Comparison of ENCODE assay signal across 1 cellular context in genomic region chr9:79572032-79572890, GRCh38.
A peak's percentile ranks its signal among the peaks of the same experiment; 100 is the strongest.
TF ChIP-seq lines count a peak whose summit lies in the region.

No MANE protein-coding gene starts in this region.

TF ChIP-seq in K562, 482 proteins besides CTCF, POLR2A, EP300 and RAD21 (continued from another document):
- TF ChIP-seq UBTF (IDR thresholded peaks at IDR 0.05; ENCODE audit: borderline replicate concordance in 1 of 2, low read depth in 2 of 2, low read length in 2 of 2) = 0 out of 4 replicates have a peak, but pooled peaks of 1 of the 2 experiments have one; percentile 21
- TF ChIP-seq ZNF175 (CRISPR knock-in tag; IDR thresholded peaks at IDR 0.05; ENCODE audit: low read depth) = no peak
- no peak for TF ChIP-seq KLF1 (tag; IDR thresholded peaks at IDR 0.05)
- TF ChIP-seq PTTG1 (tag; IDR thresholded peaks at IDR 0.05; ENCODE audit: low read depth) = no peak
- TF ChIP-seq SNRNP70 (optimal IDR thresholded peaks at IDR 0.05; ENCODE audit: low read depth, low read length) = no peak
- TF ChIP-seq POLR2H (tag; IDR thresholded peaks at IDR 0.05; ENCODE audit: low read depth) = peak; percentile 26
- no peak for TF ChIP-seq PHF20 (IDR thresholded peaks at IDR 0.05; ENCODE audit: partially characterized antibody)
- TF ChIP-seq CHD2 (IDR thresholded peaks at IDR 0.05; ENCODE audit: low read depth, low read length) = peak; percentile 35; the same call in 1 of the 2 replicates
- TF ChIP-seq GTF2E2 (tag; IDR thresholded peaks at IDR 0.05) = no peak
- no peak for TF ChIP-seq ZNF740 (CRISPR knock-in tag; IDR thresholded peaks at IDR 0.05)
- TF ChIP-seq ZNF740 (tag; IDR thresholded peaks at IDR 0.05) = no peak
- peak; percentile 53 for TF ChIP-seq ZNF512 (tag; IDR thresholded peaks at IDR 0.05)
- TF ChIP-seq ZNF354B (CRISPR knock-in tag; IDR thresholded peaks at IDR 0.05) = no peak
- TF ChIP-seq ZC3H8 (IDR thresholded peaks at IDR 0.05) = no peak
- no peak for TF ChIP-seq CCNT2 (IDR thresholded peaks at IDR 0.05; ENCODE audit: borderline replicate concordance, extremely low read depth, insufficient read length, low read depth, low read length)
- no peak for TF ChIP-seq ETS1 (conservative IDR thresholded peaks at IDR 0.05; ENCODE audit: control insufficient read depth, low read depth, low read length)
- TF ChIP-seq OTX1 (CRISPR knock-in tag; IDR thresholded peaks at IDR 0.05) = no peak
- no peak for TF ChIP-seq XRCC4 (IDR thresholded peaks at IDR 0.05; ENCODE audit: extremely low read depth, insufficient read depth, insufficient read length)
- no peak for TF ChIP-seq KLF16 (IDR thresholded peaks at IDR 0.05)
- TF ChIP-seq ZNF239 (CRISPR knock-in tag; IDR thresholded peaks at IDR 0.05) = no peak
- peak; percentile 68 for TF ChIP-seq CHD1 (IDR thresholded peaks at IDR 0.05; ENCODE audit: low read length)
- TF ChIP-seq ZC3H11A (IDR thresholded peaks at IDR 0.05; ENCODE audit: low read depth, low read length) = no peak
